ENCODE assay signal across 1 cellular context in genomic region chr1:61091455-61091854, GRCh38.
TF ChIP-seq lines count a peak whose summit lies in the region.

No MANE protein-coding gene starts in this region.

TF ChIP-seq in K562, 482 proteins besides CTCF, POLR2A, EP300 and RAD21 (continued from another document and continues in another):
- TF ChIP-seq, protein P1, sequence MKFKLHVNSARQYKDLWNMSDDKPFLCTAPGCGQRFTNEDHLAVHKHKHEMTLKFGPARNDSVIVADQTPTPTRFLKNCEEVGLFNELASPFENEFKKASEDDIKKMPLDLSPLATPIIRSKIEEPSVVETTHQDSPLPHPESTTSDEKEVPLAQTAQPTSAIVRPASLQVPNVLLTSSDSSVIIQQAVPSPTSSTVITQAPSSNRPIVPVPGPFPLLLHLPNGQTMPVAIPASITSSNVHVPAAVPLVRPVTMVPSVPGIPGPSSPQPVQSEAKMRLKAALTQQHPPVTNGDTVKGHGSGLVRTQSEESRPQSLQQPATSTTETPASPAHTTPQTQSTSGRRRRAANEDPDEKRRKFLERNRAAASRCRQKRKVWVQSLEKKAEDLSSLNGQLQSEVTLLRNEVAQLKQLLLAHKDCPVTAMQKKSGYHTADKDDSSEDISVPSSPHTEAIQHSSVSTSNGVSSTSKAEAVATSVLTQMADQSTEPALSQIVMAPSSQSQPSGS (CRISPR knock-in tag; IDR thresholded peaks at IDR 0.05) = no peak
- TF ChIP-seq RBM34 (IDR thresholded peaks at IDR 0.05; ENCODE audit: borderline replicate concordance, insufficient read depth, low read length) (no peak), RBFOX2 (IDR thresholded peaks at IDR 0.05; ENCODE audit: low read depth, low read length) (no peak), RCOR1 (IDR thresholded peaks at IDR 0.05; ENCODE audit: borderline replicate concordance in 1 of 2, low read depth in 2 of 2, low read length in 2 of 2) (peak; percentile 59 to 98; a peak in 2 of 4 replicates), PURB (CRISPR knock-in tag; IDR thresholded peaks at IDR 0.05; ENCODE audit: low read depth) (no peak), BCOR (IDR thresholded peaks at IDR 0.05) (peak; percentile 63), CBFA2T3 (IDR thresholded peaks at IDR 0.05) (peak; percentile 79), GATA2 (CRISPR knock-in tag; IDR thresholded peaks at IDR 0.05) (no peak), MYC (IDR thresholded peaks at IDR 0.05; ENCODE audit: low read depth, low read length) (0 out of 2 replicates have a peak, but pooled peaks have one; percentile 35), MYC (CRISPR knock-in tag; IDR thresholded peaks at IDR 0.05; ENCODE audit: borderline replicate concordance, low read depth) (no peak), MLLT1 (IDR thresholded peaks at IDR 0.05) (no peak), MEF2D (tag; conservative IDR thresholded peaks at IDR 0.05; ENCODE audit: low read depth) (0 out of 2 replicates have a peak, but pooled peaks have one; percentile 13), ZFX (CRISPR knock-in tag; IDR thresholded peaks at IDR 0.05) (no peak), FOXA1 (IDR thresholded peaks at IDR 0.05; ENCODE audit: borderline replicate concordance) (no peak), PTBP1 (IDR thresholded peaks at IDR 0.05; ENCODE audit: low read depth, low read length) (no peak), ARID1B (IDR thresholded peaks at IDR 0.05) (peak; percentile 46), HDAC1 (IDR thresholded peaks at IDR 0.05) (peak in 1 of 2 experiments; percentile 68; a peak in 2 of 4 replicates), NR3C1 (CRISPR knock-in tag; IDR thresholded peaks at IDR 0.05) (no peak), TEAD4 (IDR thresholded peaks at IDR 0.05; ENCODE audit: low read length) (peak; percentile 87), TEAD4 (CRISPR knock-in tag; IDR thresholded peaks at IDR 0.05; ENCODE audit: borderline replicate concordance) (no peak), CAMTA2 (CRISPR knock-in tag; conservative IDR thresholded peaks at IDR 0.05) (no peak), LEF1 (IDR thresholded peaks at IDR 0.05) (0 out of 2 replicates have a peak, but pooled peaks have one; percentile 39), E2F3 (CRISPR knock-in tag; IDR thresholded peaks at IDR 0.05) (no peak), KLF10 (CRISPR knock-in tag; IDR thresholded peaks at IDR 0.05) (no peak), NR2F6 (CRISPR knock-in tag; IDR thresholded peaks at IDR 0.05) (peak; percentile 93), PBX2 (CRISPR knock-in tag; IDR thresholded peaks at IDR 0.05; ENCODE audit: low read depth) (no peak), PBX2 (tag; conservative IDR thresholded peaks at IDR 0.05; ENCODE audit: low read depth) (peak; percentile 52; the same call in 1 of the 2 replicates), ZNF121 (CRISPR knock-in tag; conservative IDR thresholded peaks at IDR 0.05) (no peak), TCF3 (CRISPR knock-in tag; IDR thresholded peaks at IDR 0.05) (no peak), CXXC5 (CRISPR knock-in tag; IDR thresholded peaks at IDR 0.05) (peak; percentile 42; the same call in 1 of the 2 replicates)
- TF ChIP-seq, protein P2, sequence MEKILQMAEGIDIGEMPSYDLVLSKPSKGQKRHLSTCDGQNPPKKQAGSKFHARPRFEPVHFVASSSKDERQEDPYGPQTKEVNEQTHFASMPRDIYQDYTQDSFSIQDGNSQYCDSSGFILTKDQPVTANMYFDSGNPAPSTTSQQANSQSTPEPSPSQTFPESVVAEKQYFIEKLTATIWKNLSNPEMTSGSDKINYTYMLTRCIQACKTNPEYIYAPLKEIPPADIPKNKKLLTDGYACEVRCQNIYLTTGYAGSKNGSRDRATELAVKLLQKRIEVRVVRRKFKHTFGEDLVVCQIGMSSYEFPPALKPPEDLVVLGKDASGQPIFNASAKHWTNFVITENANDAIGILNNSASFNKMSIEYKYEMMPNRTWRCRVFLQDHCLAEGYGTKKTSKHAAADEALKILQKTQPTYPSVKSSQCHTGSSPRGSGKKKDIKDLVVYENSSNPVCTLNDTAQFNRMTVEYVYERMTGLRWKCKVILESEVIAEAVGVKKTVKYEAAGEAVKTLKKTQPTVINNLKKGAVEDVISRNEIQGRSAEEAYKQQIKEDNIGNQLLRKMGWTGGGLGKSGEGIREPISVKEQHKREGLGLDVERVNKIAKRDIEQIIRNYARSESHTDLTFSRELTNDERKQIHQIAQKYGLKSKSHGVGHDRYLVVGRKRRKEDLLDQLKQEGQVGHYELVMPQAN (IDR thresholded peaks at IDR 0.05; ENCODE audit: borderline replicate concordance) = no peak
- TF ChIP-seq, protein P3, sequence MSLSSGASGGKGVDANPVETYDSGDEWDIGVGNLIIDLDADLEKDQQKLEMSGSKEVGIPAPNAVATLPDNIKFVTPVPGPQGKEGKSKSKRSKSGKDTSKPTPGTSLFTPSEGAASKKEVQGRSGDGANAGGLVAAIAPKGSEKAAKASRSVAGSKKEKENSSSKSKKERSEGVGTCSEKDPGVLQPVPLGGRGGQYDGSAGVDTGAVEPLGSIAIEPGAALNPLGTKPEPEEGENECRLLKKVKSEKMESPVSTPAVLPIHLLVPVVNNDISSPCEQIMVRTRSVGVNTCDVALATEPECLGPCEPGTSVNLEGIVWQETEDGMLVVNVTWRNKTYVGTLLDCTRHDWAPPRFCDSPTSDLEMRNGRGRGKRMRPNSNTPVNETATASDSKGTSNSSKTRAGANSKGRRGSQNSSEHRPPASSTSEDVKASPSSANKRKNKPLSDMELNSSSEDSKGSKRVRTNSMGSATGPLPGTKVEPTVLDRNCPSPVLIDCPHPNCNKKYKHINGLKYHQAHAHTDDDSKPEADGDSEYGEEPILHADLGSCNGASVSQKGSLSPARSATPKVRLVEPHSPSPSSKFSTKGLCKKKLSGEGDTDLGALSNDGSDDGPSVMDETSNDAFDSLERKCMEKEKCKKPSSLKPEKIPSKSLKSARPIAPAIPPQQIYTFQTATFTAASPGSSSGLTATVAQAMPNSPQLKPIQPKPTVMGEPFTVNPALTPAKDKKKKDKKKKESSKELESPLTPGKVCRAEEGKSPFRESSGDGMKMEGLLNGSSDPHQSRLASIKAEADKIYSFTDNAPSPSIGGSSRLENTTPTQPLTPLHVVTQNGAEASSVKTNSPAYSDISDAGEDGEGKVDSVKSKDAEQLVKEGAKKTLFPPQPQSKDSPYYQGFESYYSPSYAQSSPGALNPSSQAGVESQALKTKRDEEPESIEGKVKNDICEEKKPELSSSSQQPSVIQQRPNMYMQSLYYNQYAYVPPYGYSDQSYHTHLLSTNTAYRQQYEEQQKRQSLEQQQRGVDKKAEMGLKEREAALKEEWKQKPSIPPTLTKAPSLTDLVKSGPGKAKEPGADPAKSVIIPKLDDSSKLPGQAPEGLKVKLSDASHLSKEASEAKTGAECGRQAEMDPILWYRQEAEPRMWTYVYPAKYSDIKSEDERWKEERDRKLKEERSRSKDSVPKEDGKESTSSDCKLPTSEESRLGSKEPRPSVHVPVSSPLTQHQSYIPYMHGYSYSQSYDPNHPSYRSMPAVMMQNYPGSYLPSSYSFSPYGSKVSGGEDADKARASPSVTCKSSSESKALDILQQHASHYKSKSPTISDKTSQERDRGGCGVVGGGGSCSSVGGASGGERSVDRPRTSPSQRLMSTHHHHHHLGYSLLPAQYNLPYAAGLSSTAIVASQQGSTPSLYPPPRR (CRISPR knock-in tag; IDR thresholded peaks at IDR 0.05; ENCODE audit: borderline replicate concordance) = no peak
- TF ChIP-seq, protein P4, sequence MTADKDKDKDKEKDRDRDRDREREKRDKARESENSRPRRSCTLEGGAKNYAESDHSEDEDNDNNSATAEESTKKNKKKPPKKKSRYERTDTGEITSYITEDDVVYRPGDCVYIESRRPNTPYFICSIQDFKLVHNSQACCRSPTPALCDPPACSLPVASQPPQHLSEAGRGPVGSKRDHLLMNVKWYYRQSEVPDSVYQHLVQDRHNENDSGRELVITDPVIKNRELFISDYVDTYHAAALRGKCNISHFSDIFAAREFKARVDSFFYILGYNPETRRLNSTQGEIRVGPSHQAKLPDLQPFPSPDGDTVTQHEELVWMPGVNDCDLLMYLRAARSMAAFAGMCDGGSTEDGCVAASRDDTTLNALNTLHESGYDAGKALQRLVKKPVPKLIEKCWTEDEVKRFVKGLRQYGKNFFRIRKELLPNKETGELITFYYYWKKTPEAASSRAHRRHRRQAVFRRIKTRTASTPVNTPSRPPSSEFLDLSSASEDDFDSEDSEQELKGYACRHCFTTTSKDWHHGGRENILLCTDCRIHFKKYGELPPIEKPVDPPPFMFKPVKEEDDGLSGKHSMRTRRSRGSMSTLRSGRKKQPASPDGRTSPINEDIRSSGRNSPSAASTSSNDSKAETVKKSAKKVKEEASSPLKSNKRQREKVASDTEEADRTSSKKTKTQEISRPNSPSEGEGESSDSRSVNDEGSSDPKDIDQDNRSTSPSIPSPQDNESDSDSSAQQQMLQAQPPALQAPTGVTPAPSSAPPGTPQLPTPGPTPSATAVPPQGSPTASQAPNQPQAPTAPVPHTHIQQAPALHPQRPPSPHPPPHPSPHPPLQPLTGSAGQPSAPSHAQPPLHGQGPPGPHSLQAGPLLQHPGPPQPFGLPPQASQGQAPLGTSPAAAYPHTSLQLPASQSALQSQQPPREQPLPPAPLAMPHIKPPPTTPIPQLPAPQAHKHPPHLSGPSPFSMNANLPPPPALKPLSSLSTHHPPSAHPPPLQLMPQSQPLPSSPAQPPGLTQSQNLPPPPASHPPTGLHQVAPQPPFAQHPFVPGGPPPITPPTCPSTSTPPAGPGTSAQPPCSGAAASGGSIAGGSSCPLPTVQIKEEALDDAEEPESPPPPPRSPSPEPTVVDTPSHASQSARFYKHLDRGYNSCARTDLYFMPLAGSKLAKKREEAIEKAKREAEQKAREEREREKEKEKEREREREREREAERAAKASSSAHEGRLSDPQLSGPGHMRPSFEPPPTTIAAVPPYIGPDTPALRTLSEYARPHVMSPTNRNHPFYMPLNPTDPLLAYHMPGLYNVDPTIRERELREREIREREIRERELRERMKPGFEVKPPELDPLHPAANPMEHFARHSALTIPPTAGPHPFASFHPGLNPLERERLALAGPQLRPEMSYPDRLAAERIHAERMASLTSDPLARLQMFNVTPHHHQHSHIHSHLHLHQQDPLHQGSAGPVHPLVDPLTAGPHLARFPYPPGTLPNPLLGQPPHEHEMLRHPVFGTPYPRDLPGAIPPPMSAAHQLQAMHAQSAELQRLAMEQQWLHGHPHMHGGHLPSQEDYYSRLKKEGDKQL (CRISPR knock-in tag; IDR thresholded peaks at IDR 0.05; ENCODE audit: borderline replicate concordance) = no peak
- TF ChIP-seq, protein P5, sequence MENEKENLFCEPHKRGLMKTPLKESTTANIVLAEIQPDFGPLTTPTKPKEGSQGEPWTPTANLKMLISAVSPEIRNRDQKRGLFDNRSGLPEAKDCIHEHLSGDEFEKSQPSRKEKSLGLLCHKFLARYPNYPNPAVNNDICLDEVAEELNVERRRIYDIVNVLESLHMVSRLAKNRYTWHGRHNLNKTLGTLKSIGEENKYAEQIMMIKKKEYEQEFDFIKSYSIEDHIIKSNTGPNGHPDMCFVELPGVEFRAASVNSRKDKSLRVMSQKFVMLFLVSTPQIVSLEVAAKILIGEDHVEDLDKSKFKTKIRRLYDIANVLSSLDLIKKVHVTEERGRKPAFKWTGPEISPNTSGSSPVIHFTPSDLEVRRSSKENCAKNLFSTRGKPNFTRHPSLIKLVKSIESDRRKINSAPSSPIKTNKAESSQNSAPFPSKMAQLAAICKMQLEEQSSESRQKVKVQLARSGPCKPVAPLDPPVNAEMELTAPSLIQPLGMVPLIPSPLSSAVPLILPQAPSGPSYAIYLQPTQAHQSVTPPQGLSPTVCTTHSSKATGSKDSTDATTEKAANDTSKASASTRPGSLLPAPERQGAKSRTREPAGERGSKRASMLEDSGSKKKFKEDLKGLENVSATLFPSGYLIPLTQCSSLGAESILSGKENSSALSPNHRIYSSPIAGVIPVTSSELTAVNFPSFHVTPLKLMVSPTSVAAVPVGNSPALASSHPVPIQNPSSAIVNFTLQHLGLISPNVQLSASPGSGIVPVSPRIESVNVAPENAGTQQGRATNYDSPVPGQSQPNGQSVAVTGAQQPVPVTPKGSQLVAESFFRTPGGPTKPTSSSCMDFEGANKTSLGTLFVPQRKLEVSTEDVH (IDR thresholded peaks at IDR 0.05; ENCODE audit: low read depth, partially characterized antibody) = no peak
- TF ChIP-seq, protein P6, sequence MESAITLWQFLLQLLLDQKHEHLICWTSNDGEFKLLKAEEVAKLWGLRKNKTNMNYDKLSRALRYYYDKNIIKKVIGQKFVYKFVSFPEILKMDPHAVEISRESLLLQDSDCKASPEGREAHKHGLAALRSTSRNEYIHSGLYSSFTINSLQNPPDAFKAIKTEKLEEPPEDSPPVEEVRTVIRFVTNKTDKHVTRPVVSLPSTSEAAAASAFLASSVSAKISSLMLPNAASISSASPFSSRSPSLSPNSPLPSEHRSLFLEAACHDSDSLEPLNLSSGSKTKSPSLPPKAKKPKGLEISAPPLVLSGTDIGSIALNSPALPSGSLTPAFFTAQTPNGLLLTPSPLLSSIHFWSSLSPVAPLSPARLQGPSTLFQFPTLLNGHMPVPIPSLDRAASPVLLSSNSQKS (CRISPR knock-in tag; IDR thresholded peaks at IDR 0.05) = no peak
